In the genomic region with DNA sequence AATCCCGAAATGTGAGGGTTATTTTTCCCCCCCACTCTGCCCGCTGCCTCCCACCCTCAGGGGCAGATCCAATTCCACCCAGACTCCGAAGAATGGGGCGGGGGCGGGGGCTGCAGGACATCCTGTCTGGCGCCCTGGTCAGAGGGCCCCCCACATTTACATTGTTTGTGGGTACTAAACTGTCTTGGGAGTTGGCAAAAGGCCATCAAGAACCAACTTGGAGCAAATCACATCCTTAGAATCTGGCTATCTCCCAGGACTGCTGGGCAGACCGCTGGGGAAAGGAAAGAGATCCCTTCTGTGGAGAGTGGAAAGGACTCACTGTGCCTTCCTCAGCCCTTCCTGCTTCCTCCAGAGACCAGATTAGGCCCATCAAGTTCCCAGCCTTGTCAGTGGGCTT, we compare ENCODE assay signal across 13 cellular contexts. TPM values are rescaled to one million over a fixed set of nuclear protein-coding genes. Genes with fewer than 3 reads are reported as not detected.
DNase-seq lines count a peak whose midpoint lies in the region; ATAC-seq and TF ChIP-seq lines count a peak whose summit lies in the region.
"Had no signal": no experiment of that assay in that cellular context is flagged by ENCODE, and none has a peak within 500 bp of the region (broad histone marks: within the 10 kb centered on the region; RNA-seq: fewer than 3 reads in every experiment).

No MANE protein-coding gene starts in this region.

- H3K27me3 Mint-ChIP-seq in nephron (ENCODE audit: low read depth): peaks cover 8% of the 10 kb centered on the region
- peaks cover 14% of the 10 kb centered on the region for H3K27me3 Mint-ChIP-seq in activated naive CD8-positive, alpha-beta T cell treated with anti-CD3 and anti-CD28 coated beads, Interleukin-2, amount 50 U/mL, for 24 hours

- no peaks in the 10 kb centered on the region for H3K36me3 ChIP-seq in left ventricle myocardium inferior
- H3K36me3 ChIP-seq in esophagus (ENCODE audit: control insufficient read depth in 2 of 2, insufficient read depth in 2 of 2, low read length in 1 of 2): peaks cover 0 to 2% of the 10 kb centered on the region in 2 donors

- 45 to 53% methylated on average over 7 of the region's 7 CpGs for WGBS in esophagus, 2 donors

- H3K27me3 ChIP-seq in left ventricle myocardium inferior (ENCODE audit: low read depth) (no peaks in the 10 kb centered on the region), esophagus (ENCODE audit: control insufficient read depth in 1 of 2, insufficient read depth in 2 of 2, low read length in 2 of 2) (no peaks in the 10 kb centered on the region)

- H3K9me3 ChIP-seq in left ventricle myocardium inferior (replicated peaks): no peaks in the 10 kb centered on the region
- no peaks in the 10 kb centered on the region for H3K9me3 ChIP-seq in esophagus (ENCODE audit: control insufficient read depth in 2 of 2, insufficient read depth in 1 of 2, low read depth in 1 of 2, low read length in 1 of 2)
- H3K9me3 ChIP-seq: A549 had no signal

- no peak for DNase-seq in left ventricle myocardium inferior
- no peak for DNase-seq in Right ventricle myocardium superior
- no peak for DNase-seq in activated naive CD8-positive, alpha-beta T cell treated with anti-CD3 and anti-CD28 coated beads, Interleukin-2, amount 50 U/mL, for 24 hours
- no peak for DNase-seq in T-helper 2 cell
- no peak for DNase-seq in middle frontal gyrus (ENCODE audit: extremely low spot score, low spot score)
- DNase-seq: activated CD4-positive, alpha-beta memory T cell treated with anti-CD3 and anti-CD28 coated beads for 36 hours; anterior cingulate cortex; NCI-H2029; SIG-M5 had no signal

- H3K4me1 Mint-ChIP-seq in nephron: peaks cover 99% of the 10 kb centered on the region
- H3K4me1 Mint-ChIP-seq in activated naive CD8-positive, alpha-beta T cell treated with anti-CD3 and anti-CD28 coated beads, Interleukin-2, amount 50 U/mL, for 24 hours: peaks cover 37% of the 10 kb centered on the region

- intact Hi-C loops in left ventricle myocardium inferior (cut with micrococcal nuclease) (no loop called here), Right ventricle myocardium superior (cut with DNase I) (no loop called here)

- H3K27ac ChIP-seq in left ventricle myocardium inferior (replicated peaks) (peak overlapping the region; percentile 94), esophagus (ENCODE audit: low read depth in 2 of 2, low read length in 1 of 2) (peak overlapping the region; percentile 93 to 97)

- peaks cover 74% of the 10 kb centered on the region for H3K4me1 ChIP-seq in left ventricle myocardium inferior
- H3K4me1 ChIP-seq in esophagus (ENCODE audit: control insufficient read depth in 2 of 2, insufficient read depth in 2 of 2, low read length in 1 of 2): peaks cover 6 to 9% of the 10 kb centered on the region in 2 donors

- ATAC-seq in Right ventricle myocardium superior (ENCODE audit: poor library complexity) (no peak), GM18858 (IDR thresholded peaks at IDR 0.05; ENCODE audit: unreplicated experiment) (no peak)
- no peak for ATAC-seq in activated naive CD8-positive, alpha-beta T cell treated with anti-CD3 and anti-CD28 coated beads, Interleukin-2, amount 50 U/mL, for 24 hours
- ATAC-seq: A549 had no signal

- H3K4me3 ChIP-seq in left ventricle myocardium inferior: peak overlapping the region; percentile 71
- peak overlapping the region; percentile 50 to 85 for H3K4me3 ChIP-seq in esophagus (ENCODE audit: low read depth in 1 of 2, low read length in 2 of 2)
- H3K4me3 ChIP-seq: A549 had no signal

- peak overlapping the region in 2 of 3 experiments; percentile 13 to 84 for H3K4me3 Mint-ChIP-seq in nephron
- no peak overlapping the region for H3K4me3 Mint-ChIP-seq in activated naive CD8-positive, alpha-beta T cell treated with anti-CD3 and anti-CD28 coated beads, Interleukin-2, amount 50 U/mL, for 24 hours

- no peaks in the 10 kb centered on the region for H3K36me3 Mint-ChIP-seq in nephron (ENCODE audit: low read depth)
- no peaks in the 10 kb centered on the region for H3K36me3 Mint-ChIP-seq in activated naive CD8-positive, alpha-beta T cell treated with anti-CD3 and anti-CD28 coated beads, Interleukin-2, amount 50 U/mL, for 24 hours (ENCODE audit: low read depth)
- H3K36me3 Mint-ChIP-seq: activated CD4-positive, alpha-beta memory T cell treated with anti-CD3 and anti-CD28 coated beads for 36 hours had no signal

- H3K27ac Mint-ChIP-seq in nephron: peak overlapping the region in 2 of 3 experiments; percentile 97 to 99
- H3K27ac Mint-ChIP-seq in activated naive CD8-positive, alpha-beta T cell treated with anti-CD3 and anti-CD28 coated beads, Interleukin-2, amount 50 U/mL, for 24 hours: no peak overlapping the region
- H3K27ac Mint-ChIP-seq: activated CD4-positive, alpha-beta memory T cell treated with anti-CD3 and anti-CD28 coated beads for 36 hours had no signal

- TF ChIP-seq CTCF in left ventricle myocardium inferior (IDR thresholded peaks at IDR 0.05; ENCODE audit: borderline replicate concordance) (no peak), nephron (IDR thresholded peaks at IDR 0.05; ENCODE audit: unreplicated experiment in 3 of 3) (no peak)

- no peaks in the 10 kb centered on the region for H3K9me3 Mint-ChIP-seq in nephron
- no peaks in the 10 kb centered on the region for H3K9me3 Mint-ChIP-seq in activated naive CD8-positive, alpha-beta T cell treated with anti-CD3 and anti-CD28 coated beads, Interleukin-2, amount 50 U/mL, for 24 hours
- H3K9me3 Mint-ChIP-seq: activated CD4-positive, alpha-beta memory T cell treated with anti-CD3 and anti-CD28 coated beads for 36 hours had no signal

RNA-seq across cellular contexts. Expression of a gene that starts 2.4 kb away (rescaled TPM):
- total RNA-seq in left ventricle myocardium inferior: 90.5 TPM
- total RNA-seq in Right ventricle myocardium superior: 99.9 TPM
- polyA plus RNA-seq in esophagus: 1,000 to 10,000 TPM; 1,597 to 1,599 TPM
